ENCODE assay signal across 1 cellular context in genomic region chr1:216330262-216330661, GRCh38.
TF ChIP-seq lines count a peak whose summit lies in the region.

No MANE protein-coding gene starts in this region.

TF ChIP-seq in H1, 55 proteins besides CTCF, POLR2A, EP300 and RAD21 (continued from another document):
- TF ChIP-seq SP4 (IDR thresholded peaks at IDR 0.05; ENCODE audit: low read length) (no peak), TCF12 (IDR thresholded peaks at IDR 0.05; ENCODE audit: low read depth, low read length) (no peak), NANOG (IDR thresholded peaks at IDR 0.05; ENCODE audit: insufficient read depth, low read depth, low read length, poor library complexity, severe bottlenecking) (no peak), ATF3 (IDR thresholded peaks at IDR 0.05; ENCODE audit: insufficient read depth, low read depth, low read length) (no peak), ATF2 (IDR thresholded peaks at IDR 0.05; ENCODE audit: low read length) (no peak), RNF2 (IDR thresholded peaks at IDR 0.05; ENCODE audit: borderline replicate concordance, low read depth, low read length, missing control alignments, poor library complexity, severe bottlenecking) (no peak)
